Comparison of ENCODE assay signal across 18 cellular contexts in the genomic region with DNA sequence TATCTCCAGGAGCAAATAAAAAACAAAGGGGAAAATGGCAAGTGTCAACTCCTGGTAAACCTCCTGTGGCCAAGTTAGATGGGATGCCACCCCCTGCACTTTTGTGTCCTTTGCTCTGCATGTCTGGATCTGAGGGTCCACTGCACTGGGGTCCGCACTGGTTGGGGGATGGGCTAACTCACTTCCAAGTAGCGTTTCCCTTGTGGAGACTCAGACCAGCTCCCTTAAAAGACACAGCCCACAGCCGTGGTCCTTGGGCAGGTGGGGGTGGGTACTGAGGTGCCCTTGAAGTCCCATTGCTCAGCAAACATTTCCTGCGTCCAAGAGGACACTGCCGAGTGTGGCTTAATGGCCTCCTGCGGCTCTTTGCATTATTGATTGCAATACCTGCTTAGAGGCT.
DNase-seq lines count a peak whose midpoint lies in the region; ATAC-seq and TF ChIP-seq lines count a peak whose summit lies in the region.
"Had no signal": no experiment of that assay in that cellular context is flagged by ENCODE, and none has a peak within 500 bp of the region (broad histone marks: within the 10 kb centered on the region; RNA-seq: fewer than 3 reads in every experiment).

No MANE protein-coding gene starts in this region.

- H3K79me2 ChIP-seq in GM23338 (replicated peaks; ENCODE audit: insufficient read depth) = no peaks in the 10 kb centered on the region

- intact Hi-C loops in sigmoid colon (cut with DNase I) = no loop called here

- ATAC-seq in GM23338 = no peak
- ATAC-seq in RWPE2 (ENCODE audit: low read depth) = no peak
- ATAC-seq in GM21529 (IDR thresholded peaks at IDR 0.05; ENCODE audit: unreplicated experiment) = no peak
- no peak for ATAC-seq in HG03460 (IDR thresholded peaks at IDR 0.05; ENCODE audit: unreplicated experiment)
- ATAC-seq: CD8-positive, alpha-beta T cell; GM12878 had no signal

- TF ChIP-seq CTCF in GM23338 (conservative IDR thresholded peaks at IDR 0.05; ENCODE audit: low read depth in 2 of 2) (no peak), RWPE2 (IDR thresholded peaks at IDR 0.05; ENCODE audit: poor library complexity, severe bottlenecking) (no peak), sigmoid colon (IDR thresholded peaks at IDR 0.05) (no peak)

- H3K27me3 Mint-ChIP-seq in GM23338 (ENCODE audit: insufficient read depth, low read depth, poor library complexity) = peaks cover 4% of the 10 kb centered on the region

- H3K36me3 Mint-ChIP-seq in GM23338 (ENCODE audit: low read depth) = no peaks in the 10 kb centered on the region; the same call in 2 of the 3 replicates
- H3K36me3 Mint-ChIP-seq: CD8-positive, alpha-beta T cell had no signal

- no peak for DNase-seq in GM23338 (ENCODE audit: low spot score)
- DNase-seq in RWPE2 (ENCODE audit: low spot score) = peak; percentile 52
- DNase-seq in mesenteric fat pad (ENCODE audit: low spot score) = peak; percentile 73
- peak; percentile 40 for DNase-seq in sigmoid colon
- no peak for DNase-seq in T-helper 2 cell
- DNase-seq: CD8-positive, alpha-beta T cell; COR-L47; DMS 273 treated with DMSO at 0.1 percent for 48 hours; DMS53; DND-41; EL; GOT3 had no signal

- no peak overlapping the region for H3K27ac ChIP-seq in GM23338 (ENCODE audit: low read depth)
- H3K27ac ChIP-seq in RWPE2 (ENCODE audit: poor library complexity, severe bottlenecking) = no peak overlapping the region
- H3K27ac ChIP-seq in sigmoid colon = no peak overlapping the region
- H3K27ac ChIP-seq: BLaER1 treated with 17β-estradiol and CSF1 and Interleukin-3, amounts not matched to agents 10 nM and 100 nM had no signal

- peaks cover 43% of the 10 kb centered on the region for H3K4me1 ChIP-seq in GM23338 (ENCODE audit: insufficient read depth)
- H3K4me1 ChIP-seq in RWPE2 (ENCODE audit: insufficient read depth, poor library complexity, severe bottlenecking) = no peaks in the 10 kb centered on the region
- no peaks in the 10 kb centered on the region for H3K4me1 ChIP-seq in sigmoid colon

- H3K27ac Mint-ChIP-seq in GM23338 = no peak overlapping the region
- H3K27ac Mint-ChIP-seq: B cell; CD8-positive, alpha-beta T cell had no signal

- peak overlapping the region; percentile 32; the same call in 1 of the 2 replicates for H3K4me2 ChIP-seq in GM23338
- H3K4me2 ChIP-seq: BLaER1 treated with 17β-estradiol and CSF1 and Interleukin-3, amounts not matched to agents 10 nM and 100 nM had no signal

- no peak for TF ChIP-seq POLR2A in sigmoid colon (IDR thresholded peaks at IDR 0.05)

- 54 to 59% methylated on average over 6 of the region's 6 CpGs for WGBS in sigmoid colon, 2 donors

- H3K9me3 Mint-ChIP-seq in GM23338 = 0 out of 3 replicates have a peak, but pooled peaks cover 4% of the 10 kb centered on the region
- H3K9me3 Mint-ChIP-seq: CD8-positive, alpha-beta T cell had no signal

- H3K4me3 ChIP-seq in GM23338 = no peak overlapping the region
- H3K4me3 ChIP-seq in RWPE2 (ENCODE audit: severe bottlenecking) = no peak overlapping the region
- no peak overlapping the region for H3K4me3 ChIP-seq in sigmoid colon
- H3K4me3 ChIP-seq: BLaER1 treated with 17β-estradiol and CSF1 and Interleukin-3, amounts not matched to agents 10 nM and 100 nM; GM12878; HAP-1 had no signal

- no peaks in the 10 kb centered on the region; the same call in 1 of the 2 replicates for H3K36me3 ChIP-seq in GM23338 (ENCODE audit: insufficient read depth)
- no peaks in the 10 kb centered on the region for H3K36me3 ChIP-seq in RWPE2 (ENCODE audit: low read depth)
- no peaks in the 10 kb centered on the region for H3K36me3 ChIP-seq in sigmoid colon
- H3K36me3 ChIP-seq: BLaER1 treated with 17β-estradiol and CSF1 and Interleukin-3, amounts not matched to agents 10 nM and 100 nM; HAP-1 had no signal

- peaks cover 43% of the 10 kb centered on the region for H3K4me1 Mint-ChIP-seq in GM23338
- H3K4me1 Mint-ChIP-seq: B cell had no signal

- no peaks in the 10 kb centered on the region for H3F3A ChIP-seq in GM23338 (replicated peaks; ENCODE audit: low read depth)

- TF ChIP-seq EP300 in sigmoid colon (IDR thresholded peaks at IDR 0.05) = no peak

- no peaks in the 10 kb centered on the region for H3K9me3 ChIP-seq in RWPE2 (ENCODE audit: severe bottlenecking)
- H3K9me3 ChIP-seq in sigmoid colon = peaks cover 0 to 5% (median 1%) of the 10 kb centered on the region in 4 donors

- H3K9me2 ChIP-seq in GM23338 (ENCODE audit: insufficient read depth) = no peaks in the 10 kb centered on the region

- H4K20me1 ChIP-seq in GM23338 (replicated peaks; ENCODE audit: insufficient read depth) = no peaks in the 10 kb centered on the region

- no peaks in the 10 kb centered on the region for H3K27me3 ChIP-seq in GM23338 (ENCODE audit: insufficient read depth)
- H3K27me3 ChIP-seq in RWPE2 (ENCODE audit: insufficient read depth, poor library complexity, severe bottlenecking) = no peaks in the 10 kb centered on the region
- peaks cover 0 to 4% (median 0%) of the 10 kb centered on the region in 3 donors for H3K27me3 ChIP-seq in sigmoid colon
- H3K27me3 ChIP-seq: BLaER1 treated with 17β-estradiol and CSF1 and Interleukin-3, amounts not matched to agents 10 nM and 100 nM had no signal

- no peak overlapping the region for H3K4me3 Mint-ChIP-seq in GM23338
- H3K4me3 Mint-ChIP-seq: B cell; CD8-positive, alpha-beta T cell had no signal

- H2AFZ ChIP-seq in GM23338 = no peak overlapping the region

TF ChIP-seq in GM23338, 12 proteins besides CTCF, POLR2A, EP300 and RAD21:
- TF ChIP-seq POLR2AphosphoS5 (IDR thresholded peaks at IDR 0.05; ENCODE audit: low read depth) = no peak

Comparison
In these comparisons a context has a peak if more than half of its experiments do, and no peak if none do; other contexts are left out.
1. DNase-seq: peak in RWPE2 (single experiment), mesenteric fat pad (single experiment) and sigmoid colon (single experiment); none in GM23338 (single experiment) and T-helper 2 cell (0 of 5).